1 cellular context compared by ENCODE assay signal in the genomic region with DNA sequence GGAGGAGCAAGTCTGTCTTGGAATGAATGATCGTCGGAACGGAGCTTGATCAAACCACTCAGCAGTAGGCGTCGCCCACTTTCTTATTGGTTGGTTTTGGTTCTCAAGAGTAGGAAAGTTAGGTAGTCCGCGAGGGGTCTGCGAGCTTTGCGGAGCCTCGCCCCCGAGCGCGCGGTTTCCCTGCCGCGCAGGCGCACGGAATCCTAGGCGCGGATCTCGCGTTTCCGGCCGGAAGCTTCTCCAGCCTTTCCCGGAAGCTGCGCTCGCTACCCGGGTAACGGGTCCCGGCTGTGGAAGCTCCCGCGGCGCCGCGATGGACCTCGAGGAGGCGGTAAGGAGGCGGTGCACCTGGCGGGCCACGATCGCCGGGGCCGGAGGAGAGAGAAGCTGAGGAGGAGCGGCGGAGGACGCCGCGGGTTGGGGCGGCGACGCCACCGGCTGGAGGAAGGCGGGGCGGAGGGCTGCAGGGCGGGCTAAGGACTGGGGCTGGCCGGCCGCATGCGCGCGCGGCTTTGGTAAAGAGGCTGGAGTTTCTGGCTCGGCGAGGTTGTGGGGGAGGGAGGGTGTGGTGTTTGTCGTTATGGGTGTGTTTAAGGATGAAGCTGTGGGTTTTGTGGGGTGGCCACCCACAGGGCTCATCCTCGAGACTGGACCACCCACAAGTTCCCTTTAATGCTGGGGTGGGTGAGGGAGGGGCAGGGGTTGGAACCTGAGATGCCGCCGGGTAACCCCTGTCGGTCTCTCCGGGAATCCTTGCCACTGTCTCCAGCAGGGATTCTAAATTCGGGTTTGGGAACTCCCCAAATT.
TF ChIP-seq lines count a peak whose summit lies in the region.

A gene (plus strand): TSS at position 246 of the 807 bp plus-strand sequence. CDS start 68 bp downstream, at position 314.

TF ChIP-seq in K562, 482 proteins besides CTCF, POLR2A, EP300 and RAD21 (continued from another document and continues in another):
- TF ChIP-seq RBBP5 (IDR thresholded peaks at IDR 0.05; ENCODE audit: borderline replicate concordance, insufficient read depth, low read length, poor library complexity, severe bottlenecking): peak; percentile 92
- TF ChIP-seq, protein P1, sequence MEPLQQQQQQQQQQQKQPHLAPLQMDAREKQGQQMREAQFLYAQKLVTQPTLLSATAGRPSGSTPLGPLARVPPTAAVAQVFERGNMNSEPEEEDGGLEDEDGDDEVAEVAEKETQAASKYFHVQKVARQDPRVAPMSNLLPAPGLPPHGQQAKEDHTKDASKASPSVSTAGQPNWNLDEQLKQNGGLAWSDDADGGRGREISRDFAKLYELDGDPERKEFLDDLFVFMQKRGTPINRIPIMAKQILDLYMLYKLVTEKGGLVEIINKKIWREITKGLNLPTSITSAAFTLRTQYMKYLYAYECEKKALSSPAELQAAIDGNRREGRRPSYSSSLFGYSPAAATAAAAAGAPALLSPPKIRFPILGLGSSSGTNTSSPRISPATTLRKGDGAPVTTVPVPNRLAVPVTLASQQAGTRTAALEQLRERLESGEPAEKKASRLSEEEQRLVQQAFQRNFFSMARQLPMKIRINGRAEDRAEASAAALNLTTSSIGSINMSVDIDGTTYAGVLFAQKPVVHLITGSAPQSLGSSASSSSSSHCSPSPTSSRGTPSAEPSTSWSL (CRISPR knock-in tag; IDR thresholded peaks at IDR 0.05; ENCODE audit: borderline replicate concordance): no peak
- no peak for TF ChIP-seq JUNB (CRISPR knock-in tag; conservative IDR thresholded peaks at IDR 0.05)
- peak; percentile 54 for TF ChIP-seq PHF20 (IDR thresholded peaks at IDR 0.05; ENCODE audit: partially characterized antibody)
- TF ChIP-seq, protein P2, sequence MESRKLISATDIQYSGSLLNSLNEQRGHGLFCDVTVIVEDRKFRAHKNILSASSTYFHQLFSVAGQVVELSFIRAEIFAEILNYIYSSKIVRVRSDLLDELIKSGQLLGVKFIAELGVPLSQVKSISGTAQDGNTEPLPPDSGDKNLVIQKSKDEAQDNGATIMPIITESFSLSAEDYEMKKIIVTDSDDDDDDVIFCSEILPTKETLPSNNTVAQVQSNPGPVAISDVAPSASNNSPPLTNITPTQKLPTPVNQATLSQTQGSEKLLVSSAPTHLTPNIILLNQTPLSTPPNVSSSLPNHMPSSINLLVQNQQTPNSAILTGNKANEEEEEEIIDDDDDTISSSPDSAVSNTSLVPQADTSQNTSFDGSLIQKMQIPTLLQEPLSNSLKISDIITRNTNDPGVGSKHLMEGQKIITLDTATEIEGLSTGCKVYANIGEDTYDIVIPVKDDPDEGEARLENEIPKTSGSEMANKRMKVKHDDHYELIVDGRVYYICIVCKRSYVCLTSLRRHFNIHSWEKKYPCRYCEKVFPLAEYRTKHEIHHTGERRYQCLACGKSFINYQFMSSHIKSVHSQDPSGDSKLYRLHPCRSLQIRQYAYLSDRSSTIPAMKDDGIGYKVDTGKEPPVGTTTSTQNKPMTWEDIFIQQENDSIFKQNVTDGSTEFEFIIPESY (CRISPR knock-in tag; IDR thresholded peaks at IDR 0.05): peak; percentile 72; the same call in 1 of the 2 replicates
- TF ChIP-seq, protein P3, sequence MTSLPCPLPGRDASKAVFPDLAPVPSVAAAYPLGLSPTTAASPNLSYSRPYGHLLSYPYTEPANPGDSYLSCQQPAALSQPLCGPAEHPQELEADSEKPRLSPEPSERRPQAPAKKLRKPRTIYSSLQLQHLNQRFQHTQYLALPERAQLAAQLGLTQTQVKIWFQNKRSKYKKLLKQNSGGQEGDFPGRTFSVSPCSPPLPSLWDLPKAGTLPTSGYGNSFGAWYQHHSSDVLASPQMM (CRISPR knock-in tag; IDR thresholded peaks at IDR 0.05): no peak
- TF ChIP-seq TAF15 (IDR thresholded peaks at IDR 0.05; ENCODE audit: low read depth, low read length): no peak
- TF ChIP-seq ZNF57 (CRISPR knock-in tag; IDR thresholded peaks at IDR 0.05): no peak
- TF ChIP-seq, protein P4, sequence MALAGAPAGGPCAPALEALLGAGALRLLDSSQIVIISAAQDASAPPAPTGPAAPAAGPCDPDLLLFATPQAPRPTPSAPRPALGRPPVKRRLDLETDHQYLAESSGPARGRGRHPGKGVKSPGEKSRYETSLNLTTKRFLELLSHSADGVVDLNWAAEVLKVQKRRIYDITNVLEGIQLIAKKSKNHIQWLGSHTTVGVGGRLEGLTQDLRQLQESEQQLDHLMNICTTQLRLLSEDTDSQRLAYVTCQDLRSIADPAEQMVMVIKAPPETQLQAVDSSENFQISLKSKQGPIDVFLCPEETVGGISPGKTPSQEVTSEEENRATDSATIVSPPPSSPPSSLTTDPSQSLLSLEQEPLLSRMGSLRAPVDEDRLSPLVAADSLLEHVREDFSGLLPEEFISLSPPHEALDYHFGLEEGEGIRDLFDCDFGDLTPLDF (CRISPR knock-in tag; IDR thresholded peaks at IDR 0.05): peak; percentile 63; the same call in 1 of the 2 replicates
- TF ChIP-seq, protein P5, sequence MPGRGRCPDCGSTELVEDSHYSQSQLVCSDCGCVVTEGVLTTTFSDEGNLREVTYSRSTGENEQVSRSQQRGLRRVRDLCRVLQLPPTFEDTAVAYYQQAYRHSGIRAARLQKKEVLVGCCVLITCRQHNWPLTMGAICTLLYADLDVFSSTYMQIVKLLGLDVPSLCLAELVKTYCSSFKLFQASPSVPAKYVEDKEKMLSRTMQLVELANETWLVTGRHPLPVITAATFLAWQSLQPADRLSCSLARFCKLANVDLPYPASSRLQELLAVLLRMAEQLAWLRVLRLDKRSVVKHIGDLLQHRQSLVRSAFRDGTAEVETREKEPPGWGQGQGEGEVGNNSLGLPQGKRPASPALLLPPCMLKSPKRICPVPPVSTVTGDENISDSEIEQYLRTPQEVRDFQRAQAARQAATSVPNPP (IDR thresholded peaks at IDR 0.05; ENCODE audit: borderline replicate concordance, insufficient read depth, insufficient read length): no peak
- TF ChIP-seq ADNP (tag; IDR thresholded peaks at IDR 0.05): no peak; the same call in 1 of the 2 replicates
- TF ChIP-seq ZNF263 (CRISPR knock-in tag; IDR thresholded peaks at IDR 0.05; ENCODE audit: borderline replicate concordance): peak; percentile 80; the same call in 1 of the 2 replicates
- TF ChIP-seq ARID1B (IDR thresholded peaks at IDR 0.05): no peak
- no peak for TF ChIP-seq ZNF282 (CRISPR knock-in tag; IDR thresholded peaks at IDR 0.05)
- TF ChIP-seq, protein P6, sequence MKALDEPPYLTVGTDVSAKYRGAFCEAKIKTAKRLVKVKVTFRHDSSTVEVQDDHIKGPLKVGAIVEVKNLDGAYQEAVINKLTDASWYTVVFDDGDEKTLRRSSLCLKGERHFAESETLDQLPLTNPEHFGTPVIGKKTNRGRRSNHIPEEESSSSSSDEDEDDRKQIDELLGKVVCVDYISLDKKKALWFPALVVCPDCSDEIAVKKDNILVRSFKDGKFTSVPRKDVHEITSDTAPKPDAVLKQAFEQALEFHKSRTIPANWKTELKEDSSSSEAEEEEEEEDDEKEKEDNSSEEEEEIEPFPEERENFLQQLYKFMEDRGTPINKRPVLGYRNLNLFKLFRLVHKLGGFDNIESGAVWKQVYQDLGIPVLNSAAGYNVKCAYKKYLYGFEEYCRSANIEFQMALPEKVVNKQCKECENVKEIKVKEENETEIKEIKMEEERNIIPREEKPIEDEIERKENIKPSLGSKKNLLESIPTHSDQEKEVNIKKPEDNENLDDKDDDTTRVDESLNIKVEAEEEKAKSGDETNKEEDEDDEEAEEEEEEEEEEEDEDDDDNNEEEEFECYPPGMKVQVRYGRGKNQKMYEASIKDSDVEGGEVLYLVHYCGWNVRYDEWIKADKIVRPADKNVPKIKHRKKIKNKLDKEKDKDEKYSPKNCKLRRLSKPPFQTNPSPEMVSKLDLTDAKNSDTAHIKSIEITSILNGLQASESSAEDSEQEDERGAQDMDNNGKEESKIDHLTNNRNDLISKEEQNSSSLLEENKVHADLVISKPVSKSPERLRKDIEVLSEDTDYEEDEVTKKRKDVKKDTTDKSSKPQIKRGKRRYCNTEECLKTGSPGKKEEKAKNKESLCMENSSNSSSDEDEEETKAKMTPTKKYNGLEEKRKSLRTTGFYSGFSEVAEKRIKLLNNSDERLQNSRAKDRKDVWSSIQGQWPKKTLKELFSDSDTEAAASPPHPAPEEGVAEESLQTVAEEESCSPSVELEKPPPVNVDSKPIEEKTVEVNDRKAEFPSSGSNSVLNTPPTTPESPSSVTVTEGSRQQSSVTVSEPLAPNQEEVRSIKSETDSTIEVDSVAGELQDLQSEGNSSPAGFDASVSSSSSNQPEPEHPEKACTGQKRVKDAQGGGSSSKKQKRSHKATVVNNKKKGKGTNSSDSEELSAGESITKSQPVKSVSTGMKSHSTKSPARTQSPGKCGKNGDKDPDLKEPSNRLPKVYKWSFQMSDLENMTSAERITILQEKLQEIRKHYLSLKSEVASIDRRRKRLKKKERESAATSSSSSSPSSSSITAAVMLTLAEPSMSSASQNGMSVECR (CRISPR knock-in tag; IDR thresholded peaks at IDR 0.05): peak; percentile 76
- TF ChIP-seq, protein P7, sequence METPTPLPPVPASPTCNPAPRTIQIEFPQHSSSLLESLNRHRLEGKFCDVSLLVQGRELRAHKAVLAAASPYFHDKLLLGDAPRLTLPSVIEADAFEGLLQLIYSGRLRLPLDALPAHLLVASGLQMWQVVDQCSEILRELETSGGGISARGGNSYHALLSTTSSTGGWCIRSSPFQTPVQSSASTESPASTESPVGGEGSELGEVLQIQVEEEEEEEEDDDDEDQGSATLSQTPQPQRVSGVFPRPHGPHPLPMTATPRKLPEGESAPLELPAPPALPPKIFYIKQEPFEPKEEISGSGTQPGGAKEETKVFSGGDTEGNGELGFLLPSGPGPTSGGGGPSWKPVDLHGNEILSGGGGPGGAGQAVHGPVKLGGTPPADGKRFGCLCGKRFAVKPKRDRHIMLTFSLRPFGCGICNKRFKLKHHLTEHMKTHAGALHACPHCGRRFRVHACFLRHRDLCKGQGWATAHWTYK (CRISPR knock-in tag; IDR thresholded peaks at IDR 0.05): no peak
- no peak for TF ChIP-seq ZNF408 (CRISPR knock-in tag; IDR thresholded peaks at IDR 0.05; ENCODE audit: low read depth)
- no peak for TF ChIP-seq NR2F6 (CRISPR knock-in tag; IDR thresholded peaks at IDR 0.05)
- no peak for TF ChIP-seq CREBBP (IDR thresholded peaks at IDR 0.05; ENCODE audit: low read depth, low read length)
- no peak for TF ChIP-seq SAFB (IDR thresholded peaks at IDR 0.05; ENCODE audit: borderline replicate concordance, low read depth, low read length)
- peak; percentile 72; the same call in 1 of the 2 replicates for TF ChIP-seq CBFB (CRISPR knock-in tag; IDR thresholded peaks at IDR 0.05)
- no peak for TF ChIP-seq ZNF707 (CRISPR knock-in tag; conservative IDR thresholded peaks at IDR 0.05)
- TF ChIP-seq HNRNPH1 (optimal IDR thresholded peaks at IDR 0.05; ENCODE audit: low read depth, low read length): no peak
- TF ChIP-seq ZFX (CRISPR knock-in tag; IDR thresholded peaks at IDR 0.05): peak; percentile 86
- peak; percentile 86 for TF ChIP-seq ATF7 (IDR thresholded peaks at IDR 0.05)
- peak; percentile 11; the same call in 1 of the 2 replicates for TF ChIP-seq NFE2 (IDR thresholded peaks at IDR 0.05; ENCODE audit: low read depth)
- TF ChIP-seq ZNF23 (CRISPR knock-in tag; IDR thresholded peaks at IDR 0.05): no peak
- no peak for TF ChIP-seq EHMT2 (IDR thresholded peaks at IDR 0.05)
- TF ChIP-seq NCOA4 (IDR thresholded peaks at IDR 0.05; ENCODE audit: partially characterized antibody): no peak
- TF ChIP-seq, protein P8, sequence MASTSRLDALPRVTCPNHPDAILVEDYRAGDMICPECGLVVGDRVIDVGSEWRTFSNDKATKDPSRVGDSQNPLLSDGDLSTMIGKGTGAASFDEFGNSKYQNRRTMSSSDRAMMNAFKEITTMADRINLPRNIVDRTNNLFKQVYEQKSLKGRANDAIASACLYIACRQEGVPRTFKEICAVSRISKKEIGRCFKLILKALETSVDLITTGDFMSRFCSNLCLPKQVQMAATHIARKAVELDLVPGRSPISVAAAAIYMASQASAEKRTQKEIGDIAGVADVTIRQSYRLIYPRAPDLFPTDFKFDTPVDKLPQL (IDR thresholded peaks at IDR 0.05; ENCODE audit: extremely low read depth, insufficient read length): peak; percentile 38
- TF ChIP-seq, protein P9, sequence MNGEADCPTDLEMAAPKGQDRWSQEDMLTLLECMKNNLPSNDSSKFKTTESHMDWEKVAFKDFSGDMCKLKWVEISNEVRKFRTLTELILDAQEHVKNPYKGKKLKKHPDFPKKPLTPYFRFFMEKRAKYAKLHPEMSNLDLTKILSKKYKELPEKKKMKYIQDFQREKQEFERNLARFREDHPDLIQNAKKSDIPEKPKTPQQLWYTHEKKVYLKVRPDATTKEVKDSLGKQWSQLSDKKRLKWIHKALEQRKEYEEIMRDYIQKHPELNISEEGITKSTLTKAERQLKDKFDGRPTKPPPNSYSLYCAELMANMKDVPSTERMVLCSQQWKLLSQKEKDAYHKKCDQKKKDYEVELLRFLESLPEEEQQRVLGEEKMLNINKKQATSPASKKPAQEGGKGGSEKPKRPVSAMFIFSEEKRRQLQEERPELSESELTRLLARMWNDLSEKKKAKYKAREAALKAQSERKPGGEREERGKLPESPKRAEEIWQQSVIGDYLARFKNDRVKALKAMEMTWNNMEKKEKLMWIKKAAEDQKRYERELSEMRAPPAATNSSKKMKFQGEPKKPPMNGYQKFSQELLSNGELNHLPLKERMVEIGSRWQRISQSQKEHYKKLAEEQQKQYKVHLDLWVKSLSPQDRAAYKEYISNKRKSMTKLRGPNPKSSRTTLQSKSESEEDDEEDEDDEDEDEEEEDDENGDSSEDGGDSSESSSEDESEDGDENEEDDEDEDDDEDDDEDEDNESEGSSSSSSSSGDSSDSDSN (IDR thresholded peaks at IDR 0.05; ENCODE audit: borderline replicate concordance in 1 of 2, low read depth in 2 of 2, low read length in 2 of 2): peak; percentile 97
- TF ChIP-seq MEF2A (IDR thresholded peaks at IDR 0.05; ENCODE audit: control insufficient read depth, low read depth, low read length): no peak
- no peak for TF ChIP-seq NR2C2 (CRISPR knock-in tag; IDR thresholded peaks at IDR 0.05)
- no peak for TF ChIP-seq NR2C2 (tag; IDR thresholded peaks at IDR 0.05)
- no peak for TF ChIP-seq MTA1 (IDR thresholded peaks at IDR 0.05; ENCODE audit: borderline replicate concordance)
- no peak for TF ChIP-seq CHD1 (IDR thresholded peaks at IDR 0.05; ENCODE audit: low read length)
- TF ChIP-seq PHF8 (IDR thresholded peaks at IDR 0.05; ENCODE audit: borderline replicate concordance, low read length): peak; percentile 86; the same call in 1 of the 2 replicates
- TF ChIP-seq FOSL1 (tag; conservative IDR thresholded peaks at IDR 0.05): peak; percentile 41
- no peak for TF ChIP-seq GATA2 (CRISPR knock-in tag; IDR thresholded peaks at IDR 0.05)
- TF ChIP-seq KDM2B (CRISPR knock-in tag; IDR thresholded peaks at IDR 0.05): no peak
- TF ChIP-seq KLF16 (IDR thresholded peaks at IDR 0.05): peak; percentile 67
- no peak for TF ChIP-seq SNRNP70 (optimal IDR thresholded peaks at IDR 0.05; ENCODE audit: low read depth, low read length)
- TF ChIP-seq, protein P10, sequence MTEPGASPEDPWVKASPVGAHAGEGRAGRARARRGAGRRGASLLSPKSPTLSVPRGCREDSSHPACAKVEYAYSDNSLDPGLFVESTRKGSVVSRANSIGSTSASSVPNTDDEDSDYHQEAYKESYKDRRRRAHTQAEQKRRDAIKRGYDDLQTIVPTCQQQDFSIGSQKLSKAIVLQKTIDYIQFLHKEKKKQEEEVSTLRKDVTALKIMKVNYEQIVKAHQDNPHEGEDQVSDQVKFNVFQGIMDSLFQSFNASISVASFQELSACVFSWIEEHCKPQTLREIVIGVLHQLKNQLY (CRISPR knock-in tag; conservative IDR thresholded peaks at IDR 0.05): no peak
- TF ChIP-seq ZBTB8A (IDR thresholded peaks at IDR 0.05; ENCODE audit: partially characterized antibody): no peak
- TF ChIP-seq NCOA6 (IDR thresholded peaks at IDR 0.05): no peak
- TF ChIP-seq C11orf30 (IDR thresholded peaks at IDR 0.05; ENCODE audit: low read depth): no peak
- TF ChIP-seq ZNF174 (CRISPR knock-in tag; IDR thresholded peaks at IDR 0.05): no peak
- TF ChIP-seq ZNF695 (CRISPR knock-in tag; IDR thresholded peaks at IDR 0.05): no peak
- TF ChIP-seq TCFL5 (CRISPR knock-in tag; conservative IDR thresholded peaks at IDR 0.05): no peak
